Comparison of ENCODE assay signal across 24 cellular contexts in the genomic region with DNA sequence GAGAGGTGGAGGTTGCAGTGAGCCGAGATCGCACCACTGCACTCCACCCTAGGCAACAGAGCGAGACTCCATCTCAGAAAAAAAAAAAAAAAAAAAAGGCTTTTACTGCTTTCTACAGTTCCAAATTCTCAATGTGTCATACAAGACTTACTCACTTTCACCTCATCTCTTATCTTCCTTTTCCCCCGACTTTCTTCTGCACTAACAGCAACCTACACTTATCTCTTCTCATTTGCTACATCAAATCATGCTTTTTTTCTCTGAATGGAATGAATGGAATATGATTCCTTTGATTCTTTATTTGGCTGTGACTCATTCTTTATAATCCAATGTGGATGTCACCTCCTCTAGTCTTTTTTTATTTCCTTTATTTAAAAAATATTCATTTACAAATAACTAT.
"Had no signal": no experiment of that assay in that cellular context is flagged by ENCODE, and none has a peak within 500 bp of the region (broad histone marks: within the 10 kb centered on the region; RNA-seq: fewer than 3 reads in every experiment).

No MANE protein-coding gene starts in this region.

- ATAC-seq: activated CD4-positive, alpha-beta T cell treated with anti-CD3 and anti-CD28 coated beads for 36 hours; activated T-helper 17 cell treated with anti-CD3 and anti-CD28 coated beads, Interleukin-2, amount 50 U/mL, for 72 hours had no signal

- H3K4me1 Mint-ChIP-seq: activated CD4-positive, alpha-beta memory T cell treated with anti-CD3 and anti-CD28 coated beads, Interleukin-2, amount 10 ng/mL, durations not matched to agents 7 days and 5 days; activated CD4-positive, alpha-beta T cell treated with anti-CD3 and anti-CD28 coated beads for 36 hours; activated naive CD4-positive, alpha-beta T cell treated with anti-CD3 and anti-CD28 coated beads, Interleukin-2, amount 10 ng/mL, durations not matched to agents 7 days and 5 days; activated naive CD8-positive, alpha-beta T cell treated with anti-CD3 and anti-CD28 coated beads for 36 hours; activated T-helper 17 cell treated with anti-CD3 and anti-CD28 coated beads, Interleukin-2, amount 50 U/mL, for 72 hours had no signal

- H3K4me3 ChIP-seq: coronary artery had no signal

- H3K27ac Mint-ChIP-seq: activated CD4-positive, alpha-beta memory T cell treated with anti-CD3 and anti-CD28 coated beads, Interleukin-2, amount 10 ng/mL, durations not matched to agents 7 days and 5 days; activated CD4-positive, alpha-beta T cell treated with anti-CD3 and anti-CD28 coated beads for 36 hours; activated naive CD4-positive, alpha-beta T cell treated with anti-CD3 and anti-CD28 coated beads, Interleukin-2, amount 10 ng/mL, durations not matched to agents 7 days and 5 days; activated naive CD8-positive, alpha-beta T cell treated with anti-CD3 and anti-CD28 coated beads for 36 hours; activated T-helper 17 cell treated with anti-CD3 and anti-CD28 coated beads, Interleukin-2, amount 50 U/mL, for 72 hours had no signal

- H3K27me3 Mint-ChIP-seq: activated CD4-positive, alpha-beta memory T cell treated with anti-CD3 and anti-CD28 coated beads, Interleukin-2, amount 10 ng/mL, durations not matched to agents 7 days and 5 days; activated CD4-positive, alpha-beta T cell treated with anti-CD3 and anti-CD28 coated beads for 36 hours; activated naive CD4-positive, alpha-beta T cell treated with anti-CD3 and anti-CD28 coated beads, Interleukin-2, amount 10 ng/mL, durations not matched to agents 7 days and 5 days; activated naive CD8-positive, alpha-beta T cell treated with anti-CD3 and anti-CD28 coated beads for 36 hours; activated T-helper 17 cell treated with anti-CD3 and anti-CD28 coated beads, Interleukin-2, amount 50 U/mL, for 72 hours had no signal

- H3K27ac ChIP-seq: coronary artery, VCaP had no signal

- DNase-seq: activated CD4-positive, alpha-beta memory T cell treated with anti-CD3 and anti-CD28 coated beads, Interleukin-2, amount 10 ng/mL, durations not matched to agents 7 days and 5 days; activated CD4-positive, alpha-beta T cell treated with anti-CD3 and anti-CD28 coated beads for 36 hours; activated CD4-positive, alpha-beta T cell treated with anti-CD3 and anti-CD28 coated beads, Interleukin-2, amount 50 U/mL, for 1 hour; activated CD4-positive, CD25-positive, alpha-beta regulatory T cell; activated gamma-delta T cell treated with Interleukin-2 at 50 U/mL for 16 hours; activated naive CD4-positive, alpha-beta T cell treated with anti-CD3 and anti-CD28 coated beads, Interleukin-2, amount 10 ng/mL, durations not matched to agents 7 days and 5 days; activated naive CD8-positive, alpha-beta T cell treated with anti-CD3 and anti-CD28 coated beads for 36 hours; activated T-cell treated with anti-CD3 and anti-CD28 coated beads for 4 hours; activated T-cell treated with anti-CD3 and anti-CD28 coated beads, Interleukin-2, amount 50 U/mL, for 48 hours; anterior cingulate cortex; central memory CD4-positive, alpha-beta T cell; MM.1S; NCI-H1105 treated with DMSO at 0.1 percent for 48 hours; NCI-H1930; NCI-H2171; NCI-H2227 treated with DMSO at 0.1 percent for 48 hours; NCI-H510A; NCI-H526 treated with DMSO at 0.1 percent for 48 hours; NCI-H82; SIG-M5; T-helper 1 cell had no signal

- H3K9me3 Mint-ChIP-seq: activated CD4-positive, alpha-beta memory T cell treated with anti-CD3 and anti-CD28 coated beads, Interleukin-2, amount 10 ng/mL, durations not matched to agents 7 days and 5 days; activated naive CD4-positive, alpha-beta T cell treated with anti-CD3 and anti-CD28 coated beads, Interleukin-2, amount 10 ng/mL, durations not matched to agents 7 days and 5 days; activated naive CD8-positive, alpha-beta T cell treated with anti-CD3 and anti-CD28 coated beads for 36 hours; activated T-helper 17 cell treated with anti-CD3 and anti-CD28 coated beads, Interleukin-2, amount 50 U/mL, for 72 hours had no signal

- H3K4me3 Mint-ChIP-seq: activated CD4-positive, alpha-beta memory T cell treated with anti-CD3 and anti-CD28 coated beads, Interleukin-2, amount 10 ng/mL, durations not matched to agents 7 days and 5 days; activated CD4-positive, alpha-beta T cell treated with anti-CD3 and anti-CD28 coated beads for 36 hours; activated naive CD4-positive, alpha-beta T cell treated with anti-CD3 and anti-CD28 coated beads, Interleukin-2, amount 10 ng/mL, durations not matched to agents 7 days and 5 days; activated naive CD8-positive, alpha-beta T cell treated with anti-CD3 and anti-CD28 coated beads for 36 hours; activated T-helper 17 cell treated with anti-CD3 and anti-CD28 coated beads, Interleukin-2, amount 50 U/mL, for 72 hours had no signal
